24 cellular contexts compared by ENCODE assay signal in the genomic region with DNA sequence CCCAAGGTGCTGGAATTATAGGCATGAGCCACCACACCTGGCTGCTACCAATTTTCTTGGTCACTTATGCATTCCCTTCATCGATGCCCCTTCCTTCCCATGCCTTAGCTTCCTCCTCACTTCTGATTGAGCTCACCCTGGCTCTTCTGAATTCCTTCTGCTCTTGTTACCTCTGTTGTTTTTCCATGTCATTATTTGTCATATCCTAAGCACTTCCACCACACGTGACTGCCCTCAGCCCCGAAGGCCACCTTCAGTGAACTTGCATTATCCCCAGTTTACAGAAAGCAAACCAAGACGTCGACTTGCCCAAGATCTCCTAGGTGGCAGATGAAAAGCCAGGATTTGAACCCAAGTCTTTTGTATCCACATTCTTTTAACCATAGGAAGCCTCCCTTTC. TPM values are rescaled to one million over a fixed set of nuclear protein-coding genes. Genes with fewer than 3 reads are reported as not detected.
DNase-seq lines count a peak whose midpoint lies in the region; ATAC-seq, FAIRE-seq and TF ChIP-seq lines count a peak whose summit lies in the region.
"Had no signal": no experiment of that assay in that cellular context is flagged by ENCODE, and none has a peak within 500 bp of the region (broad histone marks: within the 10 kb centered on the region; RNA-seq: fewer than 3 reads in every experiment).

No MANE protein-coding gene starts in this region.

- H3K27me3 ChIP-seq in bronchial epithelial cell (ENCODE audit: control insufficient read depth, insufficient read depth, low read length) (peaks cover 3% of the 10 kb centered on the region), osteoblast (ENCODE audit: insufficient read depth, low read length) (no peaks in the 10 kb centered on the region)
- H3K27me3 ChIP-seq: BLaER1 treated with 17β-estradiol and CSF1 and Interleukin-3, amounts not matched to agents 10 nM and 100 nM had no signal

- peaks cover 38% of the 10 kb centered on the region for H3K4me1 Mint-ChIP-seq in stimulated activated naive CD8-positive, alpha-beta T cell treated with anti-CD3 and anti-CD28 coated beads, Interleukin-15, Interleukin-2, amounts not matched to agents 100 ng/mL and 50 ng/mL, for 24 hours (ENCODE audit: low read depth)
- H3K4me1 Mint-ChIP-seq in stimulated activated naive CD8-positive, alpha-beta T cell treated with anti-CD3 and anti-CD28 coated beads, Interleukin-15, amount 100 ng/mL, for 72 hours: peaks cover 45% of the 10 kb centered on the region
- peaks cover 17% of the 10 kb centered on the region for H3K4me1 Mint-ChIP-seq in stimulated activated effector memory CD8-positive, alpha-beta T cell treated with anti-CD3 and anti-CD28 coated beads, Interleukin-12 subunit alpha, Interleukin-12 subunit beta, amount 100 ng/mL, for 72 hours

- H2AFZ ChIP-seq in osteoblast (ENCODE audit: low read length): no peak overlapping the region
- H2AFZ ChIP-seq: GM23248 had no signal

- no peaks in the 10 kb centered on the region for H3K79me2 ChIP-seq in osteoblast (ENCODE audit: insufficient read depth, low read length)

- no peaks in the 10 kb centered on the region for H4K20me1 ChIP-seq in osteoblast (ENCODE audit: insufficient read depth, low read length)
- H4K20me1 ChIP-seq: BLaER1 treated with 17β-estradiol and CSF1 and Interleukin-3, amounts not matched to agents 10 nM and 100 nM had no signal

- H3K4me2 ChIP-seq in osteoblast (ENCODE audit: insufficient read depth, low read length): no peak overlapping the region
- H3K4me2 ChIP-seq: BLaER1 treated with 17β-estradiol and CSF1 and Interleukin-3, amounts not matched to agents 10 nM and 100 nM had no signal

- no peak for ATAC-seq in stimulated activated naive CD8-positive, alpha-beta T cell treated with anti-CD3 and anti-CD28 coated beads, Interleukin-15, amount 100 ng/mL, for 72 hours
- no peak for ATAC-seq in stimulated activated effector memory CD8-positive, alpha-beta T cell treated with anti-CD3 and anti-CD28 coated beads, Interleukin-12 subunit alpha, Interleukin-12 subunit beta, amount 100 ng/mL, for 72 hours
- ATAC-seq: CD8-positive, alpha-beta T cell had no signal

- no peak for DNase-seq in stimulated activated naive CD8-positive, alpha-beta T cell treated with anti-CD3 and anti-CD28 coated beads, Interleukin-15, amount 100 ng/mL, for 72 hours
- DNase-seq in bronchial epithelial cell (ENCODE audit: low read depth) (no peak), lung microvascular endothelial cell (ENCODE audit: low read depth in 2 of 2) (peak; percentile 10 to 46), AG08395 (ENCODE audit: low spot score) (no peak), ureter (ENCODE audit: low spot score) (no peak), osteoblast (ENCODE audit: insufficient read length, low spot score, missing footprints) (no peak)
- no peak for DNase-seq in stimulated activated effector memory CD8-positive, alpha-beta T cell treated with anti-CD3 and anti-CD28 coated beads, Interleukin-12 subunit alpha, Interleukin-12 subunit beta, amount 100 ng/mL, for 72 hours (ENCODE audit: low spot score in 2 of 2)
- DNase-seq: 8988T; Calu3; CD8-positive, alpha-beta T cell; DMS53; DND-41; EL; GM23248; HCEC 1CT had no signal

- no peaks in the 10 kb centered on the region for H3K9me3 ChIP-seq in osteoblast (ENCODE audit: low read depth, low read length)

- no peaks in the 10 kb centered on the region for H3K36me3 Mint-ChIP-seq in stimulated activated naive CD8-positive, alpha-beta T cell treated with anti-CD3 and anti-CD28 coated beads, Interleukin-15, Interleukin-2, amounts not matched to agents 100 ng/mL and 50 ng/mL, for 24 hours (ENCODE audit: low read depth)
- H3K36me3 Mint-ChIP-seq in stimulated activated effector memory CD8-positive, alpha-beta T cell treated with anti-CD3 and anti-CD28 coated beads, Interleukin-12 subunit alpha, Interleukin-12 subunit beta, amount 100 ng/mL, for 72 hours: peaks cover 5% of the 10 kb centered on the region
- H3K36me3 Mint-ChIP-seq: CD8-positive, alpha-beta T cell had no signal

- H3K27ac ChIP-seq in osteoblast (ENCODE audit: low read depth, low read length): no peak overlapping the region
- H3K27ac ChIP-seq: BLaER1 treated with 17β-estradiol and CSF1 and Interleukin-3, amounts not matched to agents 10 nM and 100 nM; GM23248 had no signal

- no peak overlapping the region for H3K4me3 Mint-ChIP-seq in stimulated activated naive CD8-positive, alpha-beta T cell treated with anti-CD3 and anti-CD28 coated beads, Interleukin-15, Interleukin-2, amounts not matched to agents 100 ng/mL and 50 ng/mL, for 24 hours
- no peak overlapping the region for H3K4me3 Mint-ChIP-seq in stimulated activated naive CD8-positive, alpha-beta T cell treated with anti-CD3 and anti-CD28 coated beads, Interleukin-15, amount 100 ng/mL, for 72 hours
- no peak overlapping the region for H3K4me3 Mint-ChIP-seq in stimulated activated effector memory CD8-positive, alpha-beta T cell treated with anti-CD3 and anti-CD28 coated beads, Interleukin-12 subunit alpha, Interleukin-12 subunit beta, amount 100 ng/mL, for 72 hours
- H3K4me3 Mint-ChIP-seq: B cell; CD8-positive, alpha-beta T cell had no signal

- FAIRE-seq in bronchial epithelial cell (lab: Jason Lieb, UNC): peak; percentile 58
- FAIRE-seq: G401.6, GM12891, GM19239, H54 had no signal

- no peaks in the 10 kb centered on the region for H3K9me3 Mint-ChIP-seq in stimulated activated naive CD8-positive, alpha-beta T cell treated with anti-CD3 and anti-CD28 coated beads, Interleukin-15, Interleukin-2, amounts not matched to agents 100 ng/mL and 50 ng/mL, for 24 hours
- H3K9me3 Mint-ChIP-seq in stimulated activated naive CD8-positive, alpha-beta T cell treated with anti-CD3 and anti-CD28 coated beads, Interleukin-15, amount 100 ng/mL, for 72 hours: peaks cover 0 to 7% of the 10 kb centered on the region in 2 donors
- no peaks in the 10 kb centered on the region for H3K9me3 Mint-ChIP-seq in stimulated activated effector memory CD8-positive, alpha-beta T cell treated with anti-CD3 and anti-CD28 coated beads, Interleukin-12 subunit alpha, Interleukin-12 subunit beta, amount 100 ng/mL, for 72 hours
- H3K9me3 Mint-ChIP-seq: CD8-positive, alpha-beta T cell had no signal

- H3K4me1 ChIP-seq in osteoblast (ENCODE audit: insufficient read depth, low read length): no peaks in the 10 kb centered on the region

- no peak overlapping the region for H3K4me3 ChIP-seq in bronchial epithelial cell (ENCODE audit: low read depth, low read length)
- H3K4me3 ChIP-seq in osteoblast (ENCODE audit: insufficient read depth, low read length): no peak overlapping the region
- H3K4me3 ChIP-seq: BLaER1 treated with 17β-estradiol and CSF1 and Interleukin-3, amounts not matched to agents 10 nM and 100 nM; GM23248 had no signal

- no peak for TF ChIP-seq CTCF in bronchial epithelial cell (IDR thresholded peaks at IDR 0.05; ENCODE audit: insufficient read depth, low read length, severe bottlenecking)
- no peak for TF ChIP-seq CTCF in osteoblast (IDR thresholded peaks at IDR 0.05; ENCODE audit: extremely low read depth, low read depth, low read length)

- H3K27ac Mint-ChIP-seq in stimulated activated naive CD8-positive, alpha-beta T cell treated with anti-CD3 and anti-CD28 coated beads, Interleukin-15, Interleukin-2, amounts not matched to agents 100 ng/mL and 50 ng/mL, for 24 hours: peak overlapping the region; percentile 18
- no peak overlapping the region for H3K27ac Mint-ChIP-seq in stimulated activated naive CD8-positive, alpha-beta T cell treated with anti-CD3 and anti-CD28 coated beads, Interleukin-15, amount 100 ng/mL, for 72 hours
- peak overlapping the region; percentile 4 for H3K27ac Mint-ChIP-seq in stimulated activated effector memory CD8-positive, alpha-beta T cell treated with anti-CD3 and anti-CD28 coated beads, Interleukin-12 subunit alpha, Interleukin-12 subunit beta, amount 100 ng/mL, for 72 hours
- H3K27ac Mint-ChIP-seq: B cell; CD8-positive, alpha-beta T cell had no signal

- no peaks in the 10 kb centered on the region for H3K27me3 Mint-ChIP-seq in stimulated activated naive CD8-positive, alpha-beta T cell treated with anti-CD3 and anti-CD28 coated beads, Interleukin-15, Interleukin-2, amounts not matched to agents 100 ng/mL and 50 ng/mL, for 24 hours
- H3K27me3 Mint-ChIP-seq in stimulated activated naive CD8-positive, alpha-beta T cell treated with anti-CD3 and anti-CD28 coated beads, Interleukin-15, amount 100 ng/mL, for 72 hours: no peaks in the 10 kb centered on the region

- H3K36me3 ChIP-seq in bronchial epithelial cell (ENCODE audit: control insufficient read depth, insufficient read depth, low read length) (no peaks in the 10 kb centered on the region), osteoblast (ENCODE audit: insufficient read depth, low read length) (no peaks in the 10 kb centered on the region)
- H3K36me3 ChIP-seq: BLaER1 treated with 17β-estradiol and CSF1 and Interleukin-3, amounts not matched to agents 10 nM and 100 nM had no signal

RNA-seq across cellular contexts. Expression of a gene that starts 30.7 kb away (rescaled TPM):
- total RNA-seq in bronchial epithelial cell: not detected in 2 replicates
- total RNA-seq in lung microvascular endothelial cell: not detected in 2 replicates
- not detected for total RNA-seq in ureter
- total RNA-seq in osteoblast: not detected in 2 replicates
- total RNA-seq: A673, B cell, Calu3, GM23248, HT-29 had no signal

RNA-seq across cellular contexts. Expression of a gene that starts 49.9 kb away (rescaled TPM):
- total RNA-seq in bronchial epithelial cell (not detected in 2 replicates), lung microvascular endothelial cell (under 0.01 TPM in 1 of 2 replicates, not detected in the other), ureter (not detected), osteoblast (not detected in 2 replicates)
- total RNA-seq: A673; B cell; Calu3; CD8-positive, alpha-beta T cell; GM23248; HT-29 had no signal

Comparison
In these comparisons a context has a peak if more than half of its experiments do, and no peak if none do; other contexts are left out.
1. H3K27ac Mint-ChIP-seq: peak in stimulated activated naive CD8-positive, alpha-beta T cell treated with anti-CD3 and anti-CD28 coated beads, Interleukin-15, Interleukin-2, amounts not matched to agents 100 ng/mL and 50 ng/mL, for 24 hours (single experiment) and stimulated activated effector memory CD8-positive, alpha-beta T cell treated with anti-CD3 and anti-CD28 coated beads, Interleukin-12 subunit alpha, Interleukin-12 subunit beta, amount 100 ng/mL, for 72 hours (single experiment); none in stimulated activated naive CD8-positive, alpha-beta T cell treated with anti-CD3 and anti-CD28 coated beads, Interleukin-15, amount 100 ng/mL, for 72 hours (0 of 2).
2. DNase-seq: peak in lung microvascular endothelial cell (2 of 2); none in stimulated activated naive CD8-positive, alpha-beta T cell treated with anti-CD3 and anti-CD28 coated beads, Interleukin-15, amount 100 ng/mL, for 72 hours (0 of 2), bronchial epithelial cell (single experiment), stimulated activated effector memory CD8-positive, alpha-beta T cell treated with anti-CD3 and anti-CD28 coated beads, Interleukin-12 subunit alpha, Interleukin-12 subunit beta, amount 100 ng/mL, for 72 hours (0 of 2), AG08395 (single experiment), ureter (single experiment) and osteoblast (single experiment).